1 cellular context compared by ENCODE assay signal in the genomic region with DNA sequence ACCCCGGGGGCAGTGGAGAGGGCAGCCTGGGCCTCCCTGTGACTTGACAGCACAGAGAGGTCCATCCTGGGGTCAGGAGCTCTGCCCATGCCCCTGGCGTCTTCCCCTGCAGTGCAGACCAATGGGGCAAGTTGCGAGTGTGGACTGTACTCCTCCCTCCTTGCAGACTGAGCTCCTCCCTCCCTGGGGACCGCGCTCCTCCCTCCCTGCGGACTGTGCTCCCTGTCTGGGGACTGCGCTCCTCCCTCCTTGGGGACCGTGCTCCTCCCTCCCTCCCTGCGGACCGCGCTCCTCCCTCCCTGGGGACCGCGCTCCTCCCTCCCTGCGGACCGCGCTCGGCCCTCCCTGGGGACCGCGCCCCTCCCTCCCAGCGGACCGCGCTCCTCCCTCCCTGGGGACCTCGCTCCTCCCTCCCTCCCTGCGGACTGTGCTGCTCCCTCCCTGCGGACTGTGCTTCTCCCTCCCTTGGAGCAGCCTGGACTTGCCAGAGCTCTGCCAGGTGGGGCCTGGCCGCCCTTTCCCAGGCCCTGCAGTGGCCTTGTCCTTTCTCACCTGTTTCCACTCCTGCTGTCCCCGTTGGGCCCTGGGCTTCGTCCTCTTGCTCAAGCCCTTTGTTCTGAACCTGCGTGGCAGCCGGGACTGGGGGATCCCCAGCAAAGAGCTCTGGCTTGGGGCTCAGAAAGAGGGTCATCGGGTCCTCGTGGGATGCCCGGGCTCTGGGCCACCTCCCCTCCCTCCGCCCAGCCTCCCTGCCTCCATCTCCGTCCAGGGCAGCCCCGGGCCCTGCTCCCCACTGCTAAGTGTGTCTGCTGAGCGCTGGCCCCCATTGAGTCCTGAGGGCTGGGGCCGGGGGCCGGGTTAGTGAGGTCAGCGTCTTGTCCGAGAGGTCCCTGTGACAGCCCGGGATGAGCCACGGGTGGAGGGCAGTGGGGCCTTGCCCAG.
TF ChIP-seq lines count a peak whose summit lies in the region.

No MANE protein-coding gene starts in this region.

TF ChIP-seq in HEK293, 187 proteins besides CTCF, POLR2A, EP300 and RAD21 (continued from another document and continues in another):
- TF ChIP-seq, protein P1, sequence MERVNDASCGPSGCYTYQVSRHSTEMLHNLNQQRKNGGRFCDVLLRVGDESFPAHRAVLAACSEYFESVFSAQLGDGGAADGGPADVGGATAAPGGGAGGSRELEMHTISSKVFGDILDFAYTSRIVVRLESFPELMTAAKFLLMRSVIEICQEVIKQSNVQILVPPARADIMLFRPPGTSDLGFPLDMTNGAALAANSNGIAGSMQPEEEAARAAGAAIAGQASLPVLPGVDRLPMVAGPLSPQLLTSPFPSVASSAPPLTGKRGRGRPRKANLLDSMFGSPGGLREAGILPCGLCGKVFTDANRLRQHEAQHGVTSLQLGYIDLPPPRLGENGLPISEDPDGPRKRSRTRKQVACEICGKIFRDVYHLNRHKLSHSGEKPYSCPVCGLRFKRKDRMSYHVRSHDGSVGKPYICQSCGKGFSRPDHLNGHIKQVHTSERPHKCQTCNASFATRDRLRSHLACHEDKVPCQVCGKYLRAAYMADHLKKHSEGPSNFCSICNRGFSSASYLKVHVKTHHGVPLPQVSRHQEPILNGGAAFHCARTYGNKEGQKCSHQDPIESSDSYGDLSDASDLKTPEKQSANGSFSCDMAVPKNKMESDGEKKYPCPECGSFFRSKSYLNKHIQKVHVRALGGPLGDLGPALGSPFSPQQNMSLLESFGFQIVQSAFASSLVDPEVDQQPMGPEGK (tag by site-specific recombination; IDR thresholded peaks at IDR 0.05): peak; percentile 20; the same call in 1 of the 2 replicates
- no peak for TF ChIP-seq GFI1B (tag by site-specific recombination; IDR thresholded peaks at IDR 0.05)
- no peak for TF ChIP-seq ZNF354C (tag by site-specific recombination; IDR thresholded peaks at IDR 0.05; ENCODE audit: borderline replicate concordance, low read depth)
- TF ChIP-seq SP7 (tag by site-specific recombination; IDR thresholded peaks at IDR 0.05): no peak
- no peak for TF ChIP-seq ZNF549 (tag by site-specific recombination; IDR thresholded peaks at IDR 0.05)
- TF ChIP-seq, protein P2, sequence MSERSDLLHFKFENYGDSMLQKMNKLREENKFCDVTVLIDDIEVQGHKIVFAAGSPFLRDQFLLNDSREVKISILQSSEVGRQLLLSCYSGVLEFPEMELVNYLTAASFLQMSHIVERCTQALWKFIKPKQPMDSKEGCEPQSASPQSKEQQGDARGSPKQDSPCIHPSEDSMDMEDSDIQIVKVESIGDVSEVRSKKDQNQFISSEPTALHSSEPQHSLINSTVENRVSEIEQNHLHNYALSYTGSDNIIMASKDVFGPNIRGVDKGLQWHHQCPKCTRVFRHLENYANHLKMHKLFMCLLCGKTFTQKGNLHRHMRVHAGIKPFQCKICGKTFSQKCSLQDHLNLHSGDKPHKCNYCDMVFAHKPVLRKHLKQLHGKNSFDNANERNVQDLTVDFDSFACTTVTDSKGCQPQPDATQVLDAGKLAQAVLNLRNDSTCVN (tag by site-specific recombination; optimal IDR thresholded peaks at IDR 0.05): peak; percentile 29
- peak; percentile 58; the same call in 1 of the 2 replicates for TF ChIP-seq ZNF600 (tag by site-specific recombination; IDR thresholded peaks at IDR 0.05)
- TF ChIP-seq ZNF660 (tag by site-specific recombination; IDR thresholded peaks at IDR 0.05): no peak
- TF ChIP-seq GLI4 (tag by site-specific recombination; IDR thresholded peaks at IDR 0.05): no peak
- no peak for TF ChIP-seq ZNF501 (tag by site-specific recombination; IDR thresholded peaks at IDR 0.05)
- no peak for TF ChIP-seq ZNF610 (tag by site-specific recombination; IDR thresholded peaks at IDR 0.05; ENCODE audit: borderline replicate concordance)
- TF ChIP-seq ZNF175 (tag by site-specific recombination; IDR thresholded peaks at IDR 0.05): no peak
- no peak for TF ChIP-seq MYNN (tag by site-specific recombination; IDR thresholded peaks at IDR 0.05; ENCODE audit: borderline replicate concordance)
- TF ChIP-seq, protein P3, sequence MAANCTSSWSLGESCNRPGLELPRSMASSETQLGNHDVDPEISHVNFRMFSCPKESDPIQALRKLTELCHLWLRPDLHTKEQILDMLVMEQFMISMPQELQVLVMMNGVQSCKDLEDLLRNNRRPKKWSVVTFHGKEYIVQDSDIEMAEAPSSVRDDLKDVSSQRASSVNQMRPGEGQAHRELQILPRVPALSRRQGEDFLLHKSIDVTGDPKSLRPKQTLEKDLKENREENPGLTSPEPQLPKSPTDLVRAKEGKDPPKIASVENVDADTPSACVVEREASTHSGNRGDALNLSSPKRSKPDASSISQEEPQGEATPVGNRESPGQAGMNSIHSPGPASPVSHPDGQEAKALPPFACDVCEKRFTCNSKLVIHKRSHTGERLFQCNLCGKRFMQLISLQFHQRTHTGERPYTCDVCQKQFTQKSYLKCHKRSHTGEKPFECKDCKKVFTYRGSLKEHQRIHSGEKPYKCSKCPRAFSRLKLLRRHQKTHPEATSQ (tag by site-specific recombination; IDR thresholded peaks at IDR 0.05): peak; percentile 69; the same call in 1 of the 2 replicates
- no peak for TF ChIP-seq ZNF837 (tag by site-specific recombination; IDR thresholded peaks at IDR 0.05)
- TF ChIP-seq ZNF664 (tag by site-specific recombination; IDR thresholded peaks at IDR 0.05): no peak
- no peak for TF ChIP-seq ZFHX2 (tag by site-specific recombination; conservative IDR thresholded peaks at IDR 0.05)
- no peak for TF ChIP-seq ZNF311 (tag by site-specific recombination; IDR thresholded peaks at IDR 0.05; ENCODE audit: borderline replicate concordance)
- TF ChIP-seq, protein P4, sequence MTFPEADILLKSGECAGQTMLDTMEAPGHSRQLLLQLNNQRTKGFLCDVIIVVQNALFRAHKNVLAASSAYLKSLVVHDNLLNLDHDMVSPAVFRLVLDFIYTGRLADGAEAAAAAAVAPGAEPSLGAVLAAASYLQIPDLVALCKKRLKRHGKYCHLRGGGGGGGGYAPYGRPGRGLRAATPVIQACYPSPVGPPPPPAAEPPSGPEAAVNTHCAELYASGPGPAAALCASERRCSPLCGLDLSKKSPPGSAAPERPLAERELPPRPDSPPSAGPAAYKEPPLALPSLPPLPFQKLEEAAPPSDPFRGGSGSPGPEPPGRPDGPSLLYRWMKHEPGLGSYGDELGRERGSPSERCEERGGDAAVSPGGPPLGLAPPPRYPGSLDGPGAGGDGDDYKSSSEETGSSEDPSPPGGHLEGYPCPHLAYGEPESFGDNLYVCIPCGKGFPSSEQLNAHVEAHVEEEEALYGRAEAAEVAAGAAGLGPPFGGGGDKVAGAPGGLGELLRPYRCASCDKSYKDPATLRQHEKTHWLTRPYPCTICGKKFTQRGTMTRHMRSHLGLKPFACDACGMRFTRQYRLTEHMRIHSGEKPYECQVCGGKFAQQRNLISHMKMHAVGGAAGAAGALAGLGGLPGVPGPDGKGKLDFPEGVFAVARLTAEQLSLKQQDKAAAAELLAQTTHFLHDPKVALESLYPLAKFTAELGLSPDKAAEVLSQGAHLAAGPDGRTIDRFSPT (tag by site-specific recombination; IDR thresholded peaks at IDR 0.05): no peak
- TF ChIP-seq ZNF266 (tag by site-specific recombination; IDR thresholded peaks at IDR 0.05; ENCODE audit: low read depth): no peak
- 0 out of 2 replicates have a peak, but pooled peaks have one; percentile 22 for TF ChIP-seq ZNF76 (tag by site-specific recombination; IDR thresholded peaks at IDR 0.05; ENCODE audit: borderline replicate concordance, low read depth)
- TF ChIP-seq, protein P5, sequence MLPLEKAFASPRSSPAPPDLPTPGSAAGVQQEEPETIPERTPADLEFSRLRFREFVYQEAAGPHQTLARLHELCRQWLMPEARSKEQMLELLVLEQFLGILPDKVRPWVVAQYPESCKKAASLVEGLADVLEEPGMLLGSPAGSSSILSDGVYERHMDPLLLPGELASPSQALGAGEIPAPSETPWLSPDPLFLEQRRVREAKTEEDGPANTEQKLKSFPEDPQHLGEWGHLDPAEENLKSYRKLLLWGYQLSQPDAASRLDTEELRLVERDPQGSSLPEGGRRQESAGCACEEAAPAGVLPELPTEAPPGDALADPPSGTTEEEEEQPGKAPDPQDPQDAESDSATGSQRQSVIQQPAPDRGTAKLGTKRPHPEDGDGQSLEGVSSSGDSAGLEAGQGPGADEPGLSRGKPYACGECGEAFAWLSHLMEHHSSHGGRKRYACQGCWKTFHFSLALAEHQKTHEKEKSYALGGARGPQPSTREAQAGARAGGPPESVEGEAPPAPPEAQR (tag by site-specific recombination; IDR thresholded peaks at IDR 0.05): no peak
- TF ChIP-seq, protein P6, sequence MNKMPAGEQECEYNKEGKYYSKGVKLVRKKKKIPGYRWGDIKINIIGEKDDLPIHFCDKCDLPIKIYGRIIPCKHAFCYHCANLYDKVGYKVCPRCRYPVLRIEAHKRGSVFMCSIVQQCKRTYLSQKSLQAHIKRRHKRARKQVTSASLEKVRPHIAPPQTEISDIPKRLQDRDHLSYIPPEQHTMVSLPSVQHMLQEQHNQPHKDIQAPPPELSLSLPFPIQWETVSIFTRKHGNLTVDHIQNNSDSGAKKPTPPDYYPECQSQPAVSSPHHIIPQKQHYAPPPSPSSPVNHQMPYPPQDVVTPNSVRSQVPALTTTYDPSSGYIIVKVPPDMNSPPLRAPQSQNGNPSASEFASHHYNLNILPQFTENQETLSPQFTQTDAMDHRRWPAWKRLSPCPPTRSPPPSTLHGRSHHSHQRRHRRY (tag by site-specific recombination; IDR thresholded peaks at IDR 0.05): no peak
- TF ChIP-seq HOXC10 (CRISPR knock-in tag; IDR thresholded peaks at IDR 0.05): no peak
- TF ChIP-seq, protein P7, sequence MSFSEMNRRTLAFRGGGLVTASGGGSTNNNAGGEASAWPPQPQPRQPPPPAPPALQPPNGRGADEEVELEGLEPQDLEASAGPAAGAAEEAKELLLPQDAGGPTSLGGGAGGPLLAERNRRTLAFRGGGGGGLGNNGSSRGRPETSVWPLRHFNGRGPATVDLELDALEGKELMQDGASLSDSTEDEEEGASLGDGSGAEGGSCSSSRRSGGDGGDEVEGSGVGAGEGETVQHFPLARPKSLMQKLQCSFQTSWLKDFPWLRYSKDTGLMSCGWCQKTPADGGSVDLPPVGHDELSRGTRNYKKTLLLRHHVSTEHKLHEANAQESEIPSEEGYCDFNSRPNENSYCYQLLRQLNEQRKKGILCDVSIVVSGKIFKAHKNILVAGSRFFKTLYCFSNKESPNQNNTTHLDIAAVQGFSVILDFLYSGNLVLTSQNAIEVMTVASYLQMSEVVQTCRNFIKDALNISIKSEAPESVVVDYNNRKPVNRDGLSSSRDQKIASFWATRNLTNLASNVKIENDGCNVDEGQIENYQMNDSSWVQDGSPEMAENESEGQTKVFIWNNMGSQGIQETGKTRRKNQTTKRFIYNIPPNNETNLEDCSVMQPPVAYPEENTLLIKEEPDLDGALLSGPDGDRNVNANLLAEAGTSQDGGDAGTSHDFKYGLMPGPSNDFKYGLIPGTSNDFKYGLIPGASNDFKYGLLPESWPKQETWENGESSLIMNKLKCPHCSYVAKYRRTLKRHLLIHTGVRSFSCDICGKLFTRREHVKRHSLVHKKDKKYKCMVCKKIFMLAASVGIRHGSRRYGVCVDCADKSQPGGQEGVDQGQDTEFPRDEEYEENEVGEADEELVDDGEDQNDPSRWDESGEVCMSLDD (tag by site-specific recombination; IDR thresholded peaks at IDR 0.05): no peak
- TF ChIP-seq ZNF23 (tag by site-specific recombination; IDR thresholded peaks at IDR 0.05; ENCODE audit: borderline replicate concordance): no peak
- TF ChIP-seq, protein P8, sequence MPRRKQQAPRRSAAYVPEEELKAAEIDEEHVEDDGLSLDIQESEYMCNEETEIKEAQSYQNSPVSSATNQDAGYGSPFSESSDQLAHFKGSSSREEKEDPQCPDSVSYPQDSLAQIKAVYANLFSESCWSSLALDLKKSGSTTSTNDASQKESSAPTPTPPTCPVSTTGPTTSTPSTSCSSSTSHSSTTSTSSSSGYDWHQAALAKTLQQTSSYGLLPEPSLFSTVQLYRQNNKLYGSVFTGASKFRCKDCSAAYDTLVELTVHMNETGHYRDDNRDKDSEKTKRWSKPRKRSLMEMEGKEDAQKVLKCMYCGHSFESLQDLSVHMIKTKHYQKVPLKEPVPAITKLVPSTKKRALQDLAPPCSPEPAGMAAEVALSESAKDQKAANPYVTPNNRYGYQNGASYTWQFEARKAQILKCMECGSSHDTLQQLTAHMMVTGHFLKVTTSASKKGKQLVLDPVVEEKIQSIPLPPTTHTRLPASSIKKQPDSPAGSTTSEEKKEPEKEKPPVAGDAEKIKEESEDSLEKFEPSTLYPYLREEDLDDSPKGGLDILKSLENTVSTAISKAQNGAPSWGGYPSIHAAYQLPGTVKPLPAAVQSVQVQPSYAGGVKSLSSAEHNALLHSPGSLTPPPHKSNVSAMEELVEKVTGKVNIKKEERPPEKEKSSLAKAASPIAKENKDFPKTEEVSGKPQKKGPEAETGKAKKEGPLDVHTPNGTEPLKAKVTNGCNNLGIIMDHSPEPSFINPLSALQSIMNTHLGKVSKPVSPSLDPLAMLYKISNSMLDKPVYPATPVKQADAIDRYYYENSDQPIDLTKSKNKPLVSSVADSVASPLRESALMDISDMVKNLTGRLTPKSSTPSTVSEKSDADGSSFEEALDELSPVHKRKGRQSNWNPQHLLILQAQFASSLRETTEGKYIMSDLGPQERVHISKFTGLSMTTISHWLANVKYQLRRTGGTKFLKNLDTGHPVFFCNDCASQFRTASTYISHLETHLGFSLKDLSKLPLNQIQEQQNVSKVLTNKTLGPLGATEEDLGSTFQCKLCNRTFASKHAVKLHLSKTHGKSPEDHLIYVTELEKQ (tag by site-specific recombination; IDR thresholded peaks at IDR 0.05; ENCODE audit: borderline replicate concordance): no peak
- TF ChIP-seq GLI2 (tag by site-specific recombination; IDR thresholded peaks at IDR 0.05; ENCODE audit: borderline replicate concordance, low read depth): no peak
- TF ChIP-seq TCF7L2 (IDR thresholded peaks at IDR 0.05; ENCODE audit: borderline replicate concordance, low read depth, low read length): no peak
